ENCODE assay signal across 8 cellular contexts in genomic region chr3:46110701-46111493, GRCh38.
A peak's percentile ranks its signal among the peaks of the same experiment; 100 is the strongest.
DNase-seq lines count a peak whose midpoint lies in the region; ATAC-seq and TF ChIP-seq lines count a peak whose summit lies in the region.

No MANE protein-coding gene starts in this region.

- H3K4me1 Mint-ChIP-seq in CD8-positive, alpha-beta T cell (ENCODE audit: low read depth), result peaks cover 49% of the 10 kb centered on the region
- H3K4me1 Mint-ChIP-seq in glutamatergic neuron (ENCODE audit: low read depth, unreplicated experiment), result no peaks in the 10 kb centered on the region

- 41 to 50% methylated on average over 9 of the region's 9 CpGs for WGBS in lung, 2 donors

- no peaks in the 10 kb centered on the region for H3K27me3 Mint-ChIP-seq in CD8-positive, alpha-beta T cell (ENCODE audit: low read depth)
- no peaks in the 10 kb centered on the region for H3K27me3 Mint-ChIP-seq in glutamatergic neuron (ENCODE audit: unreplicated experiment)

- H3K27ac ChIP-seq in CD8-positive, alpha-beta T cell (ENCODE audit: low read depth, low read length), result no peak overlapping the region
- peak overlapping the region in 1 of 2 donors; percentile 70 for H3K27ac ChIP-seq in lung (ENCODE audit: low read depth in 1 of 2, low read length in 1 of 2)

- H3K4me3 Mint-ChIP-seq in CD8-positive, alpha-beta T cell, result no peak overlapping the region
- no peak overlapping the region for H3K4me3 Mint-ChIP-seq in glutamatergic neuron (ENCODE audit: unreplicated experiment)

- H3K9me3 ChIP-seq in CD8-positive, alpha-beta T cell (ENCODE audit: low read length), result no peaks in the 10 kb centered on the region
- no peaks in the 10 kb centered on the region for H3K9me3 ChIP-seq in lung (ENCODE audit: control insufficient read depth in 2 of 2, insufficient read depth in 1 of 2, low read length in 1 of 2)

- intact Hi-C loops in CD8-positive, alpha-beta T cell (cut with DNase I, micrococcal nuclease), result no loop called here

- H3K36me3 Mint-ChIP-seq in CD8-positive, alpha-beta T cell, result no peaks in the 10 kb centered on the region
- H3K36me3 Mint-ChIP-seq in glutamatergic neuron (ENCODE audit: unreplicated experiment), result no peaks in the 10 kb centered on the region

- CTCF ChIA-PET in CD8-positive, alpha-beta T cell (lab: Charles Lee), result no interaction called here

- no peak overlapping the region for H3K4me3 ChIP-seq in CD8-positive, alpha-beta T cell (ENCODE audit: low read depth, low read length)
- no peak overlapping the region for H3K4me3 ChIP-seq in lung

- H3K4me1 ChIP-seq in CD8-positive, alpha-beta T cell (ENCODE audit: insufficient read depth, low read length), result peaks cover 27% of the 10 kb centered on the region
- H3K4me1 ChIP-seq in lung (ENCODE audit: control insufficient read depth in 2 of 2, insufficient read depth in 2 of 2, low read length in 2 of 2), result peaks cover 0 to 7% of the 10 kb centered on the region in 2 donors

- no peak for DNase-seq in CD8-positive, alpha-beta T cell
- peak; percentile 99 for DNase-seq in M059J (ENCODE audit: low read depth)
- peak; percentile 89 for DNase-seq in astrocyte of the hippocampus (ENCODE audit: low read depth, low spot score)
- DNase-seq in lung (ENCODE audit: low spot score), result peak; percentile 74
- no peak for DNase-seq in glutamatergic neuron

- no peaks in the 10 kb centered on the region for H3K9me3 Mint-ChIP-seq in CD8-positive, alpha-beta T cell
- no peaks in the 10 kb centered on the region for H3K9me3 Mint-ChIP-seq in glutamatergic neuron (ENCODE audit: unreplicated experiment)

- TF ChIP-seq CTCF in CD8-positive, alpha-beta T cell (IDR thresholded peaks at IDR 0.05), result no peak
- TF ChIP-seq CTCF in lung (IDR thresholded peaks at IDR 0.05; ENCODE audit: control extremely low read depth, extremely low read depth) (no peak), glutamatergic neuron (IDR thresholded peaks at IDR 0.05; ENCODE audit: partially characterized antibody, unreplicated experiment) (no peak)

- no peaks in the 10 kb centered on the region for H3K36me3 ChIP-seq in CD8-positive, alpha-beta T cell (ENCODE audit: insufficient read depth, low read length)
- H3K36me3 ChIP-seq in lung (ENCODE audit: control insufficient read depth in 2 of 2, insufficient read depth in 2 of 2, low read length in 2 of 2), result no peaks in the 10 kb centered on the region

- H3K27me3 ChIP-seq in CD8-positive, alpha-beta T cell (ENCODE audit: insufficient read depth, low read length), result no peaks in the 10 kb centered on the region
- H3K27me3 ChIP-seq in lung (ENCODE audit: control insufficient read depth, insufficient read depth), result no peaks in the 10 kb centered on the region

- POLR2A ChIA-PET in CD8-positive, alpha-beta T cell (lab: Charles Lee), result interaction anchor here (0.8 kb wide), 1 partner anchor 9 kb away, joined by 3 read pairs; no protein-coding TSS in a partner anchor

- no peak for ATAC-seq in CD8-positive, alpha-beta T cell
- peak; percentile 77 for ATAC-seq in GM19463 (IDR thresholded peaks at IDR 0.05; ENCODE audit: unreplicated experiment)
- peak; percentile 68 for ATAC-seq in lung (ENCODE audit: insufficient read depth, low FRiP score)
- ATAC-seq in GM21360 (IDR thresholded peaks at IDR 0.05; ENCODE audit: unreplicated experiment), result no peak
- ATAC-seq in GM19328 (IDR thresholded peaks at IDR 0.05; ENCODE audit: unreplicated experiment), result no peak

- H3K27ac Mint-ChIP-seq in CD8-positive, alpha-beta T cell, result peak overlapping the region; percentile 10
- no peak overlapping the region for H3K27ac Mint-ChIP-seq in glutamatergic neuron (ENCODE audit: unreplicated experiment)

Comparison
In these comparisons a context has a peak if more than half of its experiments do, and no peak if none do; other contexts are left out.
1. ATAC-seq: peak in GM19463 (single experiment) and lung (single experiment); none in CD8-positive, alpha-beta T cell (single experiment), GM21360 (single experiment) and GM19328 (single experiment).
2. DNase-seq: peak in M059J (single experiment), astrocyte of the hippocampus (single experiment) and lung (single experiment); none in CD8-positive, alpha-beta T cell (0 of 7) and glutamatergic neuron (single experiment).